Comparison of ENCODE assay signal across 11 cellular contexts in the genomic region with DNA sequence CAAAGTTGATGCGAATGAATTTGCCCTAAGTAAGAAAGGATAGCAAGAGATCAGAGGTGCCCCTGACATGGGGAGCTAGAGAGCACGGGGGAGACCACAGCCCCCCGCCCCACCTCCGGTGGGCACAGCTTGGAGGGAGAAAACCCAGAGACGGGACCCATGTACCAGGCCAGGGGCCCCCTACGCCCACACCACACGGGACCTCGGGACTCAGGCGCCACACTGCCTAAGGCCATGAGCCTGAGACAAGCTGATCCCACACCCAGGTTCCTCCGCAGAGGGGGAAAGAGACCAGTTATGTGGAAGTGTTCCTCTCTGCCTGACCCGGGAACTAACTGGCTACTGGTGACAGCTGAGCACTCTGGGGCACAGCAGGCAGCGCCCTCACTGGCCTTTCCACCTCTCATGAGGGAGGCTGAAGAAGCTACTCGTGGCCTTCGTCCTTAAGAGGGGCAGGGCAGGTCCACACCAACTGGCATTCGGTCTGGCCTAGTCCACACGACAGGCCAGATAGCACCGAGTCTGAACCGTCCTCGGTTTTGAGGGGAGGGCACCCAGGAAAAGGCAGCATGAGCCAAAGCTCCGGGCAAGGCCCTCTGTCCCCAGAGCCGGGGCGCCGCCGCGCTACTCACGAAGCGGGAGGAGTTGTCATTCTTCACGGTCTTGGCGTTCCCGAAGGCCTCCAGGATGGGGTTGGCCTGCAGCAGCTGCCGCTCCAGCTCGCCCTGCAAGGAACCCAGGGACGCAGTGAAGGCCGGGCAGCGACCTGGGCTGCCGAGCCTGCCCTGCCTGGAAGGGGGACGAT.
DNase-seq lines count a peak whose midpoint lies in the region; ATAC-seq, FAIRE-seq and TF ChIP-seq lines count a peak whose summit lies in the region.
"Had no signal": no experiment of that assay in that cellular context is flagged by ENCODE, and none has a peak within 500 bp of the region (broad histone marks: within the 10 kb centered on the region; RNA-seq: fewer than 3 reads in every experiment).

No MANE protein-coding gene starts in this region.

- H3K9me3 ChIP-seq in keratinocyte (ENCODE audit: control insufficient read depth, low read depth, low read length): no peaks in the 10 kb centered on the region
- no peaks in the 10 kb centered on the region for H3K9me3 ChIP-seq in smooth muscle cell (replicated peaks; ENCODE audit: low read depth)

- H2AFZ ChIP-seq in keratinocyte (ENCODE audit: control insufficient read depth, low read length) (no peak overlapping the region), smooth muscle cell (ENCODE audit: low read depth) (no peak overlapping the region)

- H3K4me1 ChIP-seq in keratinocyte (ENCODE audit: control insufficient read depth, extremely low read depth, insufficient read depth, low read length): peaks cover 47% of the 10 kb centered on the region
- H3K4me1 ChIP-seq in smooth muscle cell (ENCODE audit: low read depth): no peaks in the 10 kb centered on the region

- in situ Hi-C loops in GM18951 (cut with MboI; ENCODE audit: low sequenced_read_pairs, unreplicated experiment): no loop called here

- dilution Hi-C loops in keratinocyte (cut with MboI; ENCODE audit: extremely low pct_ligation_motif_present, low sequenced_read_pairs): no loop called here

- TF ChIP-seq POLR2A in GM18951 (IDR thresholded peaks at IDR 0.05; ENCODE audit: extremely low read depth, insufficient read depth, insufficient read length): peak; percentile 23

- POLR2A ChIA-PET in activated CD4-positive, alpha-beta memory T cell treated with anti-CD3 and anti-CD28 coated beads for 36 hours (lab: Charles Lee): interaction anchor here (1.0 kb wide), 1 partner anchor 146 kb away, joined by 3 read pairs; no protein-coding TSS in a partner anchor

- WGBS in smooth muscle cell (ENCODE audit: low lambda C conversion rate): 97% methylated on average over 37 of the region's 37 CpGs

- H3K9ac ChIP-seq in keratinocyte (ENCODE audit: control insufficient read depth, extremely low read depth, insufficient read depth, low read length): no peak overlapping the region
- H3K9ac ChIP-seq in smooth muscle cell (ENCODE audit: low read depth): no peak overlapping the region

- H4K20me1 ChIP-seq in keratinocyte (ENCODE audit: control insufficient read depth, extremely low read depth, insufficient read depth, low read length) (peaks cover 10% of the 10 kb centered on the region), smooth muscle cell (ENCODE audit: low read depth) (peaks cover 84% of the 10 kb centered on the region)

- H3K36me3 Mint-ChIP-seq in activated CD4-positive, alpha-beta memory T cell treated with anti-CD3 and anti-CD28 coated beads for 36 hours: peaks cover 76% of the 10 kb centered on the region
- H3K36me3 Mint-ChIP-seq in Calu3 (ENCODE audit: insufficient read depth, unreplicated experiment): peaks cover 91% of the 10 kb centered on the region

- peaks cover 2% of the 10 kb centered on the region for H3K9me1 ChIP-seq in keratinocyte (ENCODE audit: control insufficient read depth, extremely low read depth, insufficient read depth, low read length)

- no peaks in the 10 kb centered on the region for H3K27me3 Mint-ChIP-seq in activated CD4-positive, alpha-beta memory T cell treated with anti-CD3 and anti-CD28 coated beads for 36 hours
- no peaks in the 10 kb centered on the region for H3K27me3 Mint-ChIP-seq in Calu3 (ENCODE audit: unreplicated experiment)

- H3K79me2 ChIP-seq in keratinocyte (ENCODE audit: control insufficient read depth, insufficient read depth, low read length): peaks cover 92% of the 10 kb centered on the region
- peaks cover 91% of the 10 kb centered on the region for H3K79me2 ChIP-seq in smooth muscle cell (ENCODE audit: low read depth)

- intact Hi-C loops in activated CD4-positive, alpha-beta memory T cell treated with anti-CD3 and anti-CD28 coated beads for 36 hours (cut with micrococcal nuclease): no loop called here
- intact Hi-C loops in Calu3 (cut with micrococcal nuclease; ENCODE audit: unreplicated experiment): no loop called here

- H3K4me2 ChIP-seq in keratinocyte (ENCODE audit: control insufficient read depth, extremely low read depth, insufficient read depth, low read depth, low read length): no peak overlapping the region
- H3K4me2 ChIP-seq in smooth muscle cell: no peak overlapping the region

- no TSS peak for BruUV-seq in Calu3 (replicated peaks; lab: Mats Ljungman, UMichigan)

- peak overlapping the region; percentile 38 for H3K27ac ChIP-seq in keratinocyte (ENCODE audit: control insufficient read depth, insufficient read depth, low read length)
- H3K27ac ChIP-seq in smooth muscle cell (ENCODE audit: low read depth): peak overlapping the region; percentile 100

- H3K4me3 Mint-ChIP-seq in activated CD4-positive, alpha-beta memory T cell treated with anti-CD3 and anti-CD28 coated beads for 36 hours: no peak overlapping the region
- H3K4me3 Mint-ChIP-seq in Calu3 (ENCODE audit: low read depth, unreplicated experiment): no peak overlapping the region

- H3K36me3 ChIP-seq in keratinocyte (ENCODE audit: control insufficient read depth in 2 of 2, extremely low read depth in 1 of 2, insufficient read depth in 2 of 2, low read length in 2 of 2): peaks cover 59 to 96% of the 10 kb centered on the region in 2 experiments
- H3K36me3 ChIP-seq in smooth muscle cell (ENCODE audit: low read depth): peaks cover 9% of the 10 kb centered on the region

- H3K27me3 ChIP-seq in keratinocyte (ENCODE audit: control insufficient read depth, extremely low read depth, insufficient read depth, low read length) (no peaks in the 10 kb centered on the region), smooth muscle cell (ENCODE audit: low read depth) (no peaks in the 10 kb centered on the region)

- no peak for ATAC-seq in HG03139 (IDR thresholded peaks at IDR 0.05; ENCODE audit: unreplicated experiment)
- ATAC-seq: PC-3 had no signal

- peaks cover 3% of the 10 kb centered on the region for H3K4me1 Mint-ChIP-seq in activated CD4-positive, alpha-beta memory T cell treated with anti-CD3 and anti-CD28 coated beads for 36 hours (ENCODE audit: low read depth)
- no peaks in the 10 kb centered on the region for H3K4me1 Mint-ChIP-seq in Calu3 (ENCODE audit: low read depth, unreplicated experiment)

- H3F3A ChIP-seq in smooth muscle cell (ENCODE audit: low read depth): peaks cover 53% of the 10 kb centered on the region

- no peak for FAIRE-seq in keratinocyte (lab: Jason Lieb, UNC)
- FAIRE-seq: TTC549 had no signal

- TF ChIP-seq CTCF in keratinocyte (optimal IDR thresholded peaks at IDR 0.05 in 1 of 3, IDR thresholded peaks at IDR 0.05 in 1 of 3, conservative IDR thresholded peaks at IDR 0.05 in 1 of 3; ENCODE audit: extremely low read depth in 1 of 3, insufficient read depth in 2 of 3, low read length in 3 of 3): no peak
- no peak for TF ChIP-seq CTCF in smooth muscle cell (IDR thresholded peaks at IDR 0.05; ENCODE audit: borderline replicate concordance, insufficient read depth, poor library complexity, severe bottlenecking)
- no peak for TF ChIP-seq CTCF in Calu3 (IDR thresholded peaks at IDR 0.05; ENCODE audit: unreplicated experiment)

- no peaks in the 10 kb centered on the region for H3K9me3 Mint-ChIP-seq in activated CD4-positive, alpha-beta memory T cell treated with anti-CD3 and anti-CD28 coated beads for 36 hours
- no peaks in the 10 kb centered on the region for H3K9me3 Mint-ChIP-seq in Calu3 (ENCODE audit: low read depth, unreplicated experiment)

- H3K27ac Mint-ChIP-seq in activated CD4-positive, alpha-beta memory T cell treated with anti-CD3 and anti-CD28 coated beads for 36 hours: peak overlapping the region; percentile 28
- no peak overlapping the region for H3K27ac Mint-ChIP-seq in Calu3 (ENCODE audit: unreplicated experiment)

- DNase-seq in activated CD4-positive, alpha-beta memory T cell treated with anti-CD3 and anti-CD28 coated beads for 36 hours: no peak
- DNase-seq in keratinocyte (ENCODE audit: low read depth, low spot score): no peak
- DNase-seq in smooth muscle cell (lab: John Stamatoyannopoulos, UW; ENCODE audit: unreplicated experiment): no peak
- no peak for DNase-seq in Calu3
- DNase-seq in DMS53 treated with DMSO at 0.1 percent for 48 hours (lab: John Stamatoyannopoulos, UW; ENCODE audit: unreplicated experiment): no peak
- DNase-seq: DMS 273 treated with DMSO at 0.1 percent for 48 hours, MM.1S, PC-3 had no signal

- H3K4me3 ChIP-seq in keratinocyte (ENCODE audit: control insufficient read depth in 2 of 3, extremely low read depth in 1 of 3, insufficient read depth in 2 of 3, low read depth in 1 of 3, low read length in 3 of 3) (no peak overlapping the region), smooth muscle cell (no peak overlapping the region)

- CTCF ChIA-PET in activated CD4-positive, alpha-beta memory T cell treated with anti-CD3 and anti-CD28 coated beads for 36 hours (lab: Charles Lee): interaction anchor here (1.0 to 1.5 kb wide), 6 partner anchors 22 to 165 kb away, joined by 3 to 7 read pairs (median 4); no protein-coding TSS in a partner anchor
- CTCF ChIA-PET in Calu3 (lab: Charles Lee): no interaction called here
